In genomic region chr21:39531777-39532333, GRCh38 we compare ENCODE assay signal across 27 cellular contexts.
DNase-seq lines count a peak whose midpoint lies in the region; ATAC-seq and TF ChIP-seq lines count a peak whose summit lies in the region.
"Had no signal": no experiment of that assay in that cellular context is flagged by ENCODE, and none has a peak within 500 bp of the region (broad histone marks: within the 10 kb centered on the region; RNA-seq: fewer than 3 reads in every experiment).

No MANE protein-coding gene starts in this region.

- H3K27me3 Mint-ChIP-seq in glutamatergic neuron (ENCODE audit: unreplicated experiment), result peaks cover 5% of the 10 kb centered on the region

- intact Hi-C loops in HCT116 (cut with micrococcal nuclease), result no loop called here

- no peaks in the 10 kb centered on the region for H3K36me3 ChIP-seq in HCT116 (ENCODE audit: control insufficient read depth in 1 of 2, insufficient read depth in 2 of 2, low read length in 2 of 2)
- H3K36me3 ChIP-seq in kidney epithelial cell (ENCODE audit: control insufficient read depth, insufficient read depth, low read length), result no peaks in the 10 kb centered on the region
- H3K36me3 ChIP-seq: thoracic aorta had no signal

- no peaks in the 10 kb centered on the region for H3K4me1 Mint-ChIP-seq in glutamatergic neuron (ENCODE audit: low read depth, unreplicated experiment)

- DNase-seq in DMS79 treated with DMSO at 0.1 percent for 48 hours (lab: John Stamatoyannopoulos, UW) (peak; percentile 39), DMS79 (lab: John Stamatoyannopoulos, UW) (no peak), HCT116 (ENCODE audit: low read depth, low spot score) (peak; percentile 7), NCI-H345 treated with DMSO at 0.1 percent for 48 hours (lab: John Stamatoyannopoulos, UW; ENCODE audit: unreplicated experiment) (peak; percentile 87), kidney epithelial cell (ENCODE audit: low read depth) (no peak), glutamatergic neuron (no peak), NCI-H2171 treated with DMSO at 0.1 percent for 48 hours (lab: John Stamatoyannopoulos, UW) (no peak), GM19240 (ENCODE audit: insufficient read length, low spot score) (no peak)
- DNase-seq: 8988T; activated CD4-positive, CD25-positive, alpha-beta regulatory T cell treated with anti-CD3 and anti-CD28 coated beads, Interleukin-2, amount 50 U/mL, for 72 hours; activated naive CD4-positive, alpha-beta T cell treated with Interleukin-2 at 50 U/mL for 16 hours; activated T-cell treated with anti-CD3 and anti-CD28 coated beads, Interleukin-2, amount 50 U/mL, for 4 hours; anterior cingulate cortex; Caco-2; head of caudate nucleus; naive thymus-derived CD4-positive, alpha-beta T cell; NCI-H1436; NCI-H446; occipital lobe; retina; stimulated activated CD4-positive, alpha-beta T cell treated with anti-CD3 and anti-CD28 coated beads, Interleukin-4, amount 100 ng/mL, for 1 hour; stimulated activated naive CD4-positive, alpha-beta T cell treated with Interleukin-2 at 50 U/mL for 16 hours had no signal

- H3K9me3 Mint-ChIP-seq in glutamatergic neuron (ENCODE audit: unreplicated experiment), result peaks cover 8% of the 10 kb centered on the region
- H3K9me3 Mint-ChIP-seq: activated T-cell treated with anti-CD3 and anti-CD28 coated beads, Interleukin-2, amount 50 U/mL, for 4 hours; dendritic cell treated with granulocyte-macrophage colony-stimulating factor and Interleukin-4, amounts not matched to agents 40 ng/mL and 50 ng/mL, for 4 days; naive thymus-derived CD4-positive, alpha-beta T cell had no signal

- H3K4me3 Mint-ChIP-seq in glutamatergic neuron (ENCODE audit: unreplicated experiment), result no peak overlapping the region
- H3K4me3 Mint-ChIP-seq: activated T-cell treated with anti-CD3 and anti-CD28 coated beads, Interleukin-2, amount 50 U/mL, for 4 hours; dendritic cell treated with granulocyte-macrophage colony-stimulating factor and Interleukin-4, amounts not matched to agents 40 ng/mL and 50 ng/mL, for 4 days; naive thymus-derived CD4-positive, alpha-beta T cell had no signal

- H4K20me1 ChIP-seq in HCT116 (ENCODE audit: insufficient read depth), result no peaks in the 10 kb centered on the region

- H3K9me2 ChIP-seq in HCT116 (ENCODE audit: insufficient read depth), result no peaks in the 10 kb centered on the region

- H3K4me2 ChIP-seq in HCT116 (ENCODE audit: low read length), result no peak overlapping the region

- no peak overlapping the region for H2AFZ ChIP-seq in HCT116 (ENCODE audit: low read depth, low read length, poor library complexity, severe bottlenecking)

- no peaks in the 10 kb centered on the region for H3K79me2 ChIP-seq in HCT116 (ENCODE audit: insufficient read depth, low read length)

- BruUV-seq in HCT116 (replicated peaks; lab: Mats Ljungman, UMichigan), result no TSS peak

- CTCF ChIA-PET in HCT116 (lab: Charles Lee), result interaction anchor here (1.4 kb wide), 1 partner anchor 14 kb away, joined by 4 read pairs; no protein-coding TSS in a partner anchor

- POLR2A ChIA-PET in HCT116 (lab: Charles Lee), result no interaction called here

- no peaks in the 10 kb centered on the region for H3K9me3 ChIP-seq in HCT116 (ENCODE audit: control insufficient read depth in 1 of 2, insufficient read depth in 1 of 2, low read depth in 1 of 2, low read length in 2 of 2)
- H3K9me3 ChIP-seq: Caco-2, thoracic aorta had no signal

- H3K9ac ChIP-seq in HCT116 (ENCODE audit: low read length), result no peak overlapping the region

- TF ChIP-seq CTCF in HCT116 (IDR thresholded peaks at IDR 0.05 in 2 of 3, conservative IDR thresholded peaks at IDR 0.05 in 1 of 3; ENCODE audit: borderline replicate concordance in 1 of 3, insufficient read depth in 1 of 3, low read depth in 2 of 3, low read length in 2 of 3) (peak in 2 of 3 experiments; percentile 13 to 38; a peak in 3 of 6 replicates), kidney epithelial cell (IDR thresholded peaks at IDR 0.05; ENCODE audit: insufficient read depth, low read length, poor library complexity, severe bottlenecking) (peak; percentile 10), glutamatergic neuron (IDR thresholded peaks at IDR 0.05; ENCODE audit: partially characterized antibody, unreplicated experiment) (no peak)

- no peaks in the 10 kb centered on the region for H3K4me1 ChIP-seq in HCT116 (ENCODE audit: control insufficient read depth in 1 of 2, insufficient read depth in 2 of 2, low read length in 2 of 2)
- H3K4me1 ChIP-seq: Caco-2 had no signal

- no peak for TF ChIP-seq POLR2A in HCT116 (IDR thresholded peaks at IDR 0.05; ENCODE audit: borderline replicate concordance, extremely low read depth, insufficient read depth, insufficient read length)

- ATAC-seq in HCT116, result peak; percentile 49; the same call in 1 of the 2 replicates
- ATAC-seq: activated T-cell treated with anti-CD3 and anti-CD28 coated beads, Interleukin-2, amount 50 U/mL, for 4 hours; left lobe of liver; naive thymus-derived CD4-positive, alpha-beta T cell had no signal

- no peak overlapping the region for H3K27ac Mint-ChIP-seq in glutamatergic neuron (ENCODE audit: unreplicated experiment)
- H3K27ac Mint-ChIP-seq: dendritic cell treated with granulocyte-macrophage colony-stimulating factor and Interleukin-4, amounts not matched to agents 40 ng/mL and 50 ng/mL, for 4 days had no signal

- H3K4me3 ChIP-seq in HCT116 (replicated peaks in 1 of 2; ENCODE audit: low read depth in 1 of 2, low read length in 2 of 2) (no peak overlapping the region), kidney epithelial cell (ENCODE audit: low read depth, low read length) (no peak overlapping the region)
- H3K4me3 ChIP-seq: thoracic aorta had no signal

- RAD21 ChIA-PET in HCT116 (lab: Charles Lee; ENCODE audit: low non-redundant PET in 1 of 2, low total read pairs in 2 of 2, uncharacterized antibody in 2 of 2, unreplicated experiment in 2 of 2), result no interaction called here

- H3K27ac ChIP-seq in HCT116 (ENCODE audit: low read depth, low read length), result no peak overlapping the region
- H3K27ac ChIP-seq: HL-60, RWPE1, thoracic aorta had no signal

- H3K36me3 Mint-ChIP-seq in glutamatergic neuron (ENCODE audit: unreplicated experiment), result peaks cover 5% of the 10 kb centered on the region
- H3K36me3 Mint-ChIP-seq: naive thymus-derived CD4-positive, alpha-beta T cell had no signal

- peak; percentile 24; the same call in 1 of the 2 replicates for TF ChIP-seq RAD21 in HCT116 (IDR thresholded peaks at IDR 0.05; ENCODE audit: low read depth)

- H3K27me3 ChIP-seq in HCT116 (ENCODE audit: insufficient read depth, low read length) (no peaks in the 10 kb centered on the region; the same call in 1 of the 2 replicates), kidney epithelial cell (ENCODE audit: control insufficient read depth, insufficient read depth, low read length) (no peaks in the 10 kb centered on the region)

TF ChIP-seq in HCT116, 20 proteins besides CTCF, POLR2A, EP300 and RAD21 (continues in another document):
- TF ChIP-seq EZH2 (IDR thresholded peaks at IDR 0.05) (no peak), EZH2phosphoT487 (IDR thresholded peaks at IDR 0.05; ENCODE audit: borderline replicate concordance) (no peak), ZBTB33 (IDR thresholded peaks at IDR 0.05; ENCODE audit: extremely low read depth, insufficient replicate concordance, low read length) (no peak), CEBPB (IDR thresholded peaks at IDR 0.05; ENCODE audit: low read depth) (no peak), TCF7L2 (IDR thresholded peaks at IDR 0.05; ENCODE audit: borderline replicate concordance, extremely low read depth, insufficient read depth, insufficient read length) (no peak), ZNF274 (IDR thresholded peaks at IDR 0.05; ENCODE audit: low read depth, low read length) (no peak), SRF (IDR thresholded peaks at IDR 0.05; ENCODE audit: low read depth) (no peak)
- TF ChIP-seq, protein P1, sequence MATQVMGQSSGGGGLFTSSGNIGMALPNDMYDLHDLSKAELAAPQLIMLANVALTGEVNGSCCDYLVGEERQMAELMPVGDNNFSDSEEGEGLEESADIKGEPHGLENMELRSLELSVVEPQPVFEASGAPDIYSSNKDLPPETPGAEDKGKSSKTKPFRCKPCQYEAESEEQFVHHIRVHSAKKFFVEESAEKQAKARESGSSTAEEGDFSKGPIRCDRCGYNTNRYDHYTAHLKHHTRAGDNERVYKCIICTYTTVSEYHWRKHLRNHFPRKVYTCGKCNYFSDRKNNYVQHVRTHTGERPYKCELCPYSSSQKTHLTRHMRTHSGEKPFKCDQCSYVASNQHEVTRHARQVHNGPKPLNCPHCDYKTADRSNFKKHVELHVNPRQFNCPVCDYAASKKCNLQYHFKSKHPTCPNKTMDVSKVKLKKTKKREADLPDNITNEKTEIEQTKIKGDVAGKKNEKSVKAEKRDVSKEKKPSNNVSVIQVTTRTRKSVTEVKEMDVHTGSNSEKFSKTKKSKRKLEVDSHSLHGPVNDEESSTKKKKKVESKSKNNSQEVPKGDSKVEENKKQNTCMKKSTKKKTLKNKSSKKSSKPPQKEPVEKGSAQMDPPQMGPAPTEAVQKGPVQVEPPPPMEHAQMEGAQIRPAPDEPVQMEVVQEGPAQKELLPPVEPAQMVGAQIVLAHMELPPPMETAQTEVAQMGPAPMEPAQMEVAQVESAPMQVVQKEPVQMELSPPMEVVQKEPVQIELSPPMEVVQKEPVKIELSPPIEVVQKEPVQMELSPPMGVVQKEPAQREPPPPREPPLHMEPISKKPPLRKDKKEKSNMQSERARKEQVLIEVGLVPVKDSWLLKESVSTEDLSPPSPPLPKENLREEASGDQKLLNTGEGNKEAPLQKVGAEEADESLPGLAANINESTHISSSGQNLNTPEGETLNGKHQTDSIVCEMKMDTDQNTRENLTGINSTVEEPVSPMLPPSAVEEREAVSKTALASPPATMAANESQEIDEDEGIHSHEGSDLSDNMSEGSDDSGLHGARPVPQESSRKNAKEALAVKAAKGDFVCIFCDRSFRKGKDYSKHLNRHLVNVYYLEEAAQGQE (IDR thresholded peaks at IDR 0.05; ENCODE audit: low read depth), result no peak

Comparison
In these comparisons a context has a peak if more than half of its experiments do, and no peak if none do; other contexts are left out.
1. DNase-seq: peak in DMS79 treated with DMSO at 0.1 percent for 48 hours (single experiment), HCT116 (single experiment) and NCI-H345 treated with DMSO at 0.1 percent for 48 hours (single experiment); none in DMS79 (single experiment), kidney epithelial cell (single experiment), glutamatergic neuron (single experiment), NCI-H2171 treated with DMSO at 0.1 percent for 48 hours (single experiment) and GM19240 (single experiment).